Comparison of ENCODE assay signal across 13 cellular contexts in the genomic region with DNA sequence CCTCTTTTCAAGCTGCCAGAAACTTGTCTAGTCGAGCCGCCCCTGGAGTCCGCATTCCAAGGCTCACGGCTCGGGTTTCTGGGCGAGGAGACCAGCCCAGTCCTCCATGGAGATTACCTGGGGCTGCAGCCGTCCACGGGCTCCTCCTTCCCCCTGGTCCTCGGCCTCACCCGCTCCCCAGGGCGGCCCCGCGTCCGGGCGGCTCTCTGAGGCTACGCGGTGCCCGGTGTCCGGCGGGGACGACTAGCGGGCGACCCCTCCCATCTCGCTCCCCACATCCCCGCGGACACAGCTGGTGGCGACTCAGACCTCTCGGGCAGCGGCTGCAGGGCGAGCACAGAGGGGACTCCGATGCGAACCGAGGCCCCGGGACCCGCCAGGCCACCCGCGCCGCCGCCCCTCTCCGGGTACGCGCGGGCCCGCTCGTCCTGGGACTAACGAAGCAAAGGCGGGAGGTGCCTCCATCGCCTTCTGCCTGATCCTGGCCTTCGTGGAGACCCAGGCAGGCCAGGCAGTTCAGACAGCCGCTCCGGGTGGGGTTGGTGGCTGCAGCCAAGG.
A peak's percentile ranks its signal among the peaks of the same experiment; 100 is the strongest.
DNase-seq lines count a peak whose midpoint lies in the region; ATAC-seq and TF ChIP-seq lines count a peak whose summit lies in the region.
"Had no signal": no experiment of that assay in that cellular context is flagged by ENCODE, and none has a peak within 500 bp of the region (broad histone marks: within the 10 kb centered on the region; RNA-seq: fewer than 3 reads in every experiment).

No MANE protein-coding gene starts in this region.

- no peak overlapping the region for H2AK5ac ChIP-seq in IMR-90 (ENCODE audit: low read depth, low read length)

- intact Hi-C loops in IMR-90 (cut with micrococcal nuclease) = no loop called here
- intact Hi-C loops in right lobe of liver (cut with DNase I) = no loop called here
- intact Hi-C loops in stomach (cut with DNase I; ENCODE audit: low total_unique reads) = no loop called here
- intact Hi-C loops in adrenal gland (cut with DNase I) = no loop called here

- H3K36me3 ChIP-seq in IMR-90 (ENCODE audit: control insufficient read depth, insufficient read depth, low read length) (no peaks in the 10 kb centered on the region), right lobe of liver (no peaks in the 10 kb centered on the region), stomach (no peaks in the 10 kb centered on the region), adrenal gland (replicated peaks in 1 of 2) (no peaks in the 10 kb centered on the region)
- H3K36me3 ChIP-seq: esophagus squamous epithelium had no signal

- H2BK120ac ChIP-seq in IMR-90 (ENCODE audit: low read depth, low read length) = no peak overlapping the region

- dilution Hi-C loops in IMR-90 (cut with HindIII; ENCODE audit: low sequenced_read_pairs, unreplicated experiment) = no loop called here

- H3K4me1 Mint-ChIP-seq in activated CD8-positive, alpha-beta T cell treated with anti-CD3 and anti-CD28 coated beads, Interleukin-2, amount 10 ng/mL, durations not matched to agents 7 days and 5 days (ENCODE audit: low read depth) = no peaks in the 10 kb centered on the region
- H3K4me1 Mint-ChIP-seq: naive B cell had no signal

- no peak overlapping the region for H2AK9ac ChIP-seq in IMR-90 (replicated peaks; ENCODE audit: low read depth, low read length, poor library complexity)

- no peak overlapping the region for H2BK5ac ChIP-seq in IMR-90 (ENCODE audit: low read depth, low read length, poor library complexity, severe bottlenecking)

- H3K23ac ChIP-seq in IMR-90 (ENCODE audit: low read depth, low read length) = no peak overlapping the region

- H3K4me3 ChIP-seq in IMR-90 (ENCODE audit: insufficient read depth, low read depth, low read length) = no peak overlapping the region
- H3K4me3 ChIP-seq in right lobe of liver = no peak overlapping the region
- peak overlapping the region; percentile 32 to 45 (median 44) for H3K4me3 ChIP-seq in stomach
- no peak overlapping the region for H3K4me3 ChIP-seq in adrenal gland

- no peaks in the 10 kb centered on the region for H4K20me1 ChIP-seq in IMR-90 (ENCODE audit: insufficient read depth, low read length)

- no peak for TF ChIP-seq RAD21 in IMR-90 (IDR thresholded peaks at IDR 0.05; ENCODE audit: low read length)

- no peak for TF ChIP-seq POLR2A in IMR-90 (IDR thresholded peaks at IDR 0.05; ENCODE audit: low read depth, low read length)
- TF ChIP-seq POLR2A in right lobe of liver (IDR thresholded peaks at IDR 0.05) = no peak
- no peak for TF ChIP-seq POLR2A in stomach (IDR thresholded peaks at IDR 0.05)
- TF ChIP-seq POLR2A in adrenal gland (IDR thresholded peaks at IDR 0.05) = no peak

- DNase-seq in IMR-90 = no peak
- DNase-seq in ecto neural progenitor cell (ENCODE audit: low spot score) = peak; percentile 84
- peak in 2 of 3 donors; percentile 21 to 48 for DNase-seq in right lobe of liver
- DNase-seq in stomach = peak; percentile 39
- DNase-seq in adrenal gland = no peak
- no peak for DNase-seq in activated CD8-positive, alpha-beta T cell treated with anti-CD3 and anti-CD28 coated beads, Interleukin-2, amount 10 ng/mL, durations not matched to agents 7 days and 5 days
- DNase-seq: activated gamma-delta T cell, esophagus squamous epithelium, naive B cell, NCI-H510A treated with DMSO at 0.1 percent for 48 hours had no signal

- H3K79me1 ChIP-seq in IMR-90 (ENCODE audit: low read depth in 1 of 2, low read length in 2 of 2) = no peaks in the 10 kb centered on the region

- H4K8ac ChIP-seq in IMR-90 (ENCODE audit: low read depth in 2 of 2, low read length in 2 of 2) = no peak overlapping the region

- H3K4ac ChIP-seq in IMR-90 (ENCODE audit: low read depth, low read length) = no peak overlapping the region

- H2AFZ ChIP-seq in IMR-90 (replicated peaks; ENCODE audit: low read length, poor library complexity) = peak overlapping the region; percentile 11

- no peak overlapping the region for H3K27ac ChIP-seq in IMR-90 (ENCODE audit: insufficient read depth, low read length)
- H3K27ac ChIP-seq in right lobe of liver = no peak overlapping the region
- no peak overlapping the region for H3K27ac ChIP-seq in stomach
- H3K27ac ChIP-seq in adrenal gland = no peak overlapping the region
- H3K27ac ChIP-seq: esophagus squamous epithelium had no signal

- ATAC-seq in IMR-90 (ENCODE audit: low read depth) (no peak), right lobe of liver (peak; percentile 33 to 52 (median 44)), HG03342 (IDR thresholded peaks at IDR 0.05; ENCODE audit: unreplicated experiment) (no peak), GM21737 (IDR thresholded peaks at IDR 0.05; ENCODE audit: unreplicated experiment) (no peak)
- no peak for ATAC-seq in activated CD8-positive, alpha-beta T cell treated with anti-CD3 and anti-CD28 coated beads, Interleukin-2, amount 10 ng/mL, durations not matched to agents 7 days and 5 days

- H3K9me3 ChIP-seq in IMR-90 (ENCODE audit: control insufficient read depth, insufficient read depth, low read length) (no peaks in the 10 kb centered on the region), right lobe of liver (no peaks in the 10 kb centered on the region), stomach (no peaks in the 10 kb centered on the region), adrenal gland (replicated peaks in 1 of 3) (no peaks in the 10 kb centered on the region)
- H3K9me3 ChIP-seq: esophagus squamous epithelium had no signal

- H3K9me1 ChIP-seq in IMR-90 (ENCODE audit: insufficient read depth, low read length) = no peaks in the 10 kb centered on the region

- POLR2A ChIA-PET in IMR-90 (lab: Charles Lee; ENCODE audit: unreplicated experiment) = no interaction called here
- POLR2A ChIA-PET in activated CD8-positive, alpha-beta T cell treated with anti-CD3 and anti-CD28 coated beads, Interleukin-2, amount 10 ng/mL, durations not matched to agents 7 days and 5 days (lab: Charles Lee) = no interaction called here

- H3K4me1 ChIP-seq in IMR-90 (ENCODE audit: control insufficient read depth, insufficient read depth, low read length) = no peaks in the 10 kb centered on the region
- no peaks in the 10 kb centered on the region for H3K4me1 ChIP-seq in right lobe of liver
- H3K4me1 ChIP-seq in stomach = peaks cover 0 to 15% (median 11%) of the 10 kb centered on the region in 4 donors
- no peaks in the 10 kb centered on the region for H3K4me1 ChIP-seq in adrenal gland (replicated peaks in 1 of 2)

- CTCF ChIA-PET in IMR-90 (lab: Yijun Ruan, JAX) = no interaction called here
- CTCF ChIA-PET in activated CD8-positive, alpha-beta T cell treated with anti-CD3 and anti-CD28 coated beads, Interleukin-2, amount 10 ng/mL, durations not matched to agents 7 days and 5 days (lab: Charles Lee) = no interaction called here

- no peak overlapping the region for H3K56ac ChIP-seq in IMR-90 (ENCODE audit: extremely low read depth, insufficient read depth, low read length)

- peaks cover 3% of the 10 kb centered on the region for H3K27me3 Mint-ChIP-seq in activated CD8-positive, alpha-beta T cell treated with anti-CD3 and anti-CD28 coated beads, Interleukin-2, amount 10 ng/mL, durations not matched to agents 7 days and 5 days (ENCODE audit: low read depth)

- in situ Hi-C loops in IMR-90 (cut with MboI; ENCODE audit: low sequenced_read_pairs) = no loop called here

- H4K91ac ChIP-seq in IMR-90 (ENCODE audit: insufficient read depth, low read depth, low read length) = no peak overlapping the region

- H3K27ac Mint-ChIP-seq in activated CD8-positive, alpha-beta T cell treated with anti-CD3 and anti-CD28 coated beads, Interleukin-2, amount 10 ng/mL, durations not matched to agents 7 days and 5 days = no peak overlapping the region
- H3K27ac Mint-ChIP-seq: naive B cell; T-helper 2 cell treated with Interferon-gamma antibody and Interleukin-4, amounts not matched to agents 5 μg/mL and 100 μg/mL, for 36 hours had no signal

- H4K5ac ChIP-seq in IMR-90 (ENCODE audit: low read depth, low read length) = no peak overlapping the region

- no peak overlapping the region for H3K18ac ChIP-seq in IMR-90 (ENCODE audit: low read depth, low read length)

- H3K14ac ChIP-seq in IMR-90 (replicated peaks; ENCODE audit: low read depth, low read length) = no peak overlapping the region

- H2BK20ac ChIP-seq in IMR-90 (ENCODE audit: low read depth, low read length) = no peak overlapping the region

- no peak overlapping the region; the same call in 1 of the 2 replicates for H3K4me2 ChIP-seq in IMR-90 (ENCODE audit: low read depth, low read length)

- no peaks in the 10 kb centered on the region for H3K9me3 Mint-ChIP-seq in activated CD8-positive, alpha-beta T cell treated with anti-CD3 and anti-CD28 coated beads, Interleukin-2, amount 10 ng/mL, durations not matched to agents 7 days and 5 days (ENCODE audit: insufficient read depth)
- H3K9me3 Mint-ChIP-seq: T-helper 2 cell treated with Interferon-gamma antibody and Interleukin-4, amounts not matched to agents 5 μg/mL and 100 μg/mL, for 36 hours had no signal

- H3K9ac ChIP-seq in IMR-90 (ENCODE audit: low read depth, low read length) = no peak overlapping the region

- no peak for TF ChIP-seq EP300 in stomach (IDR thresholded peaks at IDR 0.05)

- whole genome bisulfite sequencing in IMR-90 (ENCODE audit: extremely low coverage in 2 of 2, insufficient read length in 1 of 2), 2 experiments = 2% methylated on average over 8 of the region's 51 CpGs; no CpG with 5 or more reads in 1 of the 2 experiments
- WGBS in right lobe of liver (ENCODE audit: insufficient coverage, low coverage, low lambda C conversion rate, missing lambda C conversion rate) = 5% methylated on average over 8 of the region's 51 CpGs
- 0 to 7% (median 7%) methylated on average over 8 to 51 of the region's 51 CpGs for WGBS in stomach, 5 donors
- 4 to 9% (median 8%) methylated on average over 8 to 51 of the region's 51 CpGs for WGBS in adrenal gland, 4 donors

- BruUV-seq in IMR-90 (replicated peaks; lab: Mats Ljungman, UMichigan) = no TSS peak

- no peak overlapping the region for H2BK15ac ChIP-seq in IMR-90 (ENCODE audit: low read depth, low read length)

- no peaks in the 10 kb centered on the region for H3K36me3 Mint-ChIP-seq in activated CD8-positive, alpha-beta T cell treated with anti-CD3 and anti-CD28 coated beads, Interleukin-2, amount 10 ng/mL, durations not matched to agents 7 days and 5 days (ENCODE audit: low read depth)
- H3K36me3 Mint-ChIP-seq: naive B cell had no signal

- TF ChIP-seq CTCF in IMR-90 (conservative IDR thresholded peaks at IDR 0.05; ENCODE audit: low read depth, low read length) = no peak
- no peak for TF ChIP-seq CTCF in right lobe of liver (IDR thresholded peaks at IDR 0.05)
- no peak for TF ChIP-seq CTCF in stomach (IDR thresholded peaks at IDR 0.05)
- TF ChIP-seq CTCF in adrenal gland (IDR thresholded peaks at IDR 0.05) = no peak

- H3K4me3 Mint-ChIP-seq in activated CD8-positive, alpha-beta T cell treated with anti-CD3 and anti-CD28 coated beads, Interleukin-2, amount 10 ng/mL, durations not matched to agents 7 days and 5 days = no peak overlapping the region
- H3K4me3 Mint-ChIP-seq: naive B cell; T-helper 2 cell treated with Interferon-gamma antibody and Interleukin-4, amounts not matched to agents 5 μg/mL and 100 μg/mL, for 36 hours had no signal

- H3K27me3 ChIP-seq in IMR-90 (ENCODE audit: control insufficient read depth, insufficient read depth, low read length) = no peaks in the 10 kb centered on the region
- peaks cover 0 to 5% of the 10 kb centered on the region in 2 donors for H3K27me3 ChIP-seq in right lobe of liver
- H3K27me3 ChIP-seq in stomach = peaks cover 0 to 13% (median 11%) of the 10 kb centered on the region in 3 donors
- H3K27me3 ChIP-seq in adrenal gland = peaks cover 12% of the 10 kb centered on the region

Comparison
In these comparisons a context has a peak if more than half of its experiments do, and no peak if none do; other contexts are left out.
1. ATAC-seq: peak in right lobe of liver (4 of 4); none in IMR-90 (single experiment), HG03342 (single experiment), GM21737 (single experiment) and activated CD8-positive, alpha-beta T cell treated with anti-CD3 and anti-CD28 coated beads, Interleukin-2, amount 10 ng/mL, durations not matched to agents 7 days and 5 days (single experiment).
2. DNase-seq: peak in ecto neural progenitor cell (single experiment), right lobe of liver (2 of 3) and stomach (single experiment); none in IMR-90 (single experiment), adrenal gland (0 of 7) and activated CD8-positive, alpha-beta T cell treated with anti-CD3 and anti-CD28 coated beads, Interleukin-2, amount 10 ng/mL, durations not matched to agents 7 days and 5 days (single experiment).
3. H3K4me3 ChIP-seq: peak in stomach (4 of 4); none in IMR-90 (single experiment), right lobe of liver (0 of 3) and adrenal gland (0 of 4).